Comparison of ENCODE assay signal across 19 cellular contexts in the genomic region with DNA sequence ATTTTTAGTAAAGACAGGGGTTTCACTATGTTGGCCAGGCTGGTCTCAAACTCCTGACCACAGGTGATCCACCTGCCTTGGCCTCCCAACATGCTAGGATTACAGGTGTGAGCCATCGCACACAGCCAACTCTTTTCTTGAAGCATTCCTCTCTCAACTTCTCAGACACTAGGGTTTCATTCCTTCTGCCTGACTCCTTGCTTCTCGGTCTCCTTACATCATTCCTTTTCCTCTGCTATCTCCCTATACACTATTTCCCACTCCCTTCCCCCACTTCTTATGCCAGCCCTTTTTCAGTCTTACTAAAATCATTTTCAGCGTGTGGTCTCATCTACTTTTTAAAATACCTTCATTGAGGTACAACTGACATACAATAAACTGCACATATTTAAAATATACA. TPM values are rescaled to one million over a fixed set of nuclear protein-coding genes. Genes with fewer than 3 reads are reported as not detected.
A peak's percentile ranks its signal among the peaks of the same experiment; 100 is the strongest.
DNase-seq lines count a peak whose midpoint lies in the region; ATAC-seq and TF ChIP-seq lines count a peak whose summit lies in the region.
"Had no signal": no experiment of that assay in that cellular context is flagged by ENCODE, and none has a peak within 500 bp of the region (broad histone marks: within the 10 kb centered on the region; RNA-seq: fewer than 3 reads in every experiment).

No MANE protein-coding gene starts in this region.

- ATAC-seq in GM21447 (IDR thresholded peaks at IDR 0.05; ENCODE audit: unreplicated experiment), result no peak
- ATAC-seq: heart right ventricle had no signal

- H3K4me3 Mint-ChIP-seq in T-helper 2 cell treated with Interferon-gamma antibody and Interleukin-4, amounts not matched to agents 5 μg/mL and 100 μg/mL, for 36 hours, result peak overlapping the region; percentile 98
- no peak overlapping the region for H3K4me3 Mint-ChIP-seq in activated T-helper 1 cell treated with anti-CD3 and anti-CD28 coated beads, Interleukin-12 subunit alpha, Interleukin-12 subunit beta, Interleukin-2, Interleukin-4 antibody, amounts not matched to agents 30 ng/mL and 10 ng/mL and 1 ng/mL, durations not matched to agents 14 hours and 24 hours and 36 hours
- H3K4me3 Mint-ChIP-seq in mesothelial cell of epicardium, result no peak overlapping the region
- H3K4me3 Mint-ChIP-seq: activated B cell treated with CpG ODN at 0.5 μM for 24 hours had no signal

- intact Hi-C loops in activated T-helper 1 cell treated with anti-CD3 and anti-CD28 coated beads, Interleukin-12 subunit alpha, Interleukin-12 subunit beta, Interleukin-2, Interleukin-4 antibody, amounts not matched to agents 30 ng/mL and 10 ng/mL and 1 ng/mL, durations not matched to agents 14 hours and 24 hours and 36 hours (cut with micrococcal nuclease), result no loop called here

- TF ChIP-seq CTCF in mesothelial cell of epicardium (IDR thresholded peaks at IDR 0.05; ENCODE audit: unreplicated experiment), result no peak

- H3K36me3 Mint-ChIP-seq in T-helper 2 cell treated with Interferon-gamma antibody and Interleukin-4, amounts not matched to agents 5 μg/mL and 100 μg/mL, for 36 hours (ENCODE audit: low read depth), result peaks cover 83% of the 10 kb centered on the region
- peaks cover 55% of the 10 kb centered on the region for H3K36me3 Mint-ChIP-seq in activated T-helper 1 cell treated with anti-CD3 and anti-CD28 coated beads, Interleukin-12 subunit alpha, Interleukin-12 subunit beta, Interleukin-2, Interleukin-4 antibody, amounts not matched to agents 30 ng/mL and 10 ng/mL and 1 ng/mL, durations not matched to agents 14 hours and 24 hours and 36 hours (ENCODE audit: low read depth)
- H3K36me3 Mint-ChIP-seq in mesothelial cell of epicardium, result peaks cover 25% of the 10 kb centered on the region

- no peak for DNase-seq in T-helper 2 cell treated with Interferon-gamma antibody and Interleukin-4, amounts not matched to agents 5 μg/mL and 100 μg/mL, for 36 hours (ENCODE audit: low spot score)
- no peak for DNase-seq in T-helper 2 cell
- DNase-seq in ELR (ENCODE audit: low read depth), result peak; percentile 28
- no peak for DNase-seq in activated T-helper 1 cell treated with anti-CD3 and anti-CD28 coated beads, Interleukin-12 subunit alpha, Interleukin-12 subunit beta, Interleukin-2, Interleukin-4 antibody, amounts not matched to agents 30 ng/mL and 10 ng/mL and 1 ng/mL, durations not matched to agents 14 hours and 24 hours and 36 hours (ENCODE audit: low spot score)
- DNase-seq in mesothelial cell of epicardium (ENCODE audit: low spot score in 2 of 2, unreplicated experiment in 2 of 2), result no peak
- DNase-seq in NCI-H2196 treated with DMSO at 0.1 percent for 48 hours (lab: John Stamatoyannopoulos, UW; ENCODE audit: unreplicated experiment), result no peak
- no peak for DNase-seq in NCI-H1048 (lab: John Stamatoyannopoulos, UW)
- DNase-seq: 8988T; activated B cell treated with CpG ODN at 0.5 μM for 24 hours; amniotic stem cell; C1 segment of cervical spinal cord; heart right ventricle; mammary epithelial cell; MG63; NCI-H1694 treated with DMSO at 0.1 percent for 48 hours; NCI-H446 treated with DMSO at 0.1 percent for 48 hours; stimulated activated CD4-positive, alpha-beta T cell treated with anti-CD3 and anti-CD28 coated beads, Interleukin-15, amount 100 ng/mL, for 24 hours; stimulated activated naive CD4-positive, alpha-beta T cell treated with Interleukin-2 at 50 U/mL for 16 hours had no signal

- H3K4me1 Mint-ChIP-seq in T-helper 2 cell treated with Interferon-gamma antibody and Interleukin-4, amounts not matched to agents 5 μg/mL and 100 μg/mL, for 36 hours (ENCODE audit: low read depth), result peaks cover 47% of the 10 kb centered on the region
- peaks cover 70% of the 10 kb centered on the region for H3K4me1 Mint-ChIP-seq in activated T-helper 1 cell treated with anti-CD3 and anti-CD28 coated beads, Interleukin-12 subunit alpha, Interleukin-12 subunit beta, Interleukin-2, Interleukin-4 antibody, amounts not matched to agents 30 ng/mL and 10 ng/mL and 1 ng/mL, durations not matched to agents 14 hours and 24 hours and 36 hours (ENCODE audit: low read depth)
- peaks cover 23% of the 10 kb centered on the region for H3K4me1 Mint-ChIP-seq in mesothelial cell of epicardium

- H3K27me3 Mint-ChIP-seq in T-helper 2 cell treated with Interferon-gamma antibody and Interleukin-4, amounts not matched to agents 5 μg/mL and 100 μg/mL, for 36 hours (ENCODE audit: low read depth), result no peaks in the 10 kb centered on the region
- no peaks in the 10 kb centered on the region for H3K27me3 Mint-ChIP-seq in activated T-helper 1 cell treated with anti-CD3 and anti-CD28 coated beads, Interleukin-12 subunit alpha, Interleukin-12 subunit beta, Interleukin-2, Interleukin-4 antibody, amounts not matched to agents 30 ng/mL and 10 ng/mL and 1 ng/mL, durations not matched to agents 14 hours and 24 hours and 36 hours (ENCODE audit: insufficient read depth)
- H3K27me3 Mint-ChIP-seq in mesothelial cell of epicardium (ENCODE audit: low read depth), result no peaks in the 10 kb centered on the region
- H3K27me3 Mint-ChIP-seq: activated B cell treated with CpG ODN at 0.5 μM for 24 hours had no signal

- H3K27ac Mint-ChIP-seq in T-helper 2 cell treated with Interferon-gamma antibody and Interleukin-4, amounts not matched to agents 5 μg/mL and 100 μg/mL, for 36 hours, result peak overlapping the region; percentile 32
- peak overlapping the region; percentile 68 for H3K27ac Mint-ChIP-seq in activated T-helper 1 cell treated with anti-CD3 and anti-CD28 coated beads, Interleukin-12 subunit alpha, Interleukin-12 subunit beta, Interleukin-2, Interleukin-4 antibody, amounts not matched to agents 30 ng/mL and 10 ng/mL and 1 ng/mL, durations not matched to agents 14 hours and 24 hours and 36 hours
- peak overlapping the region; percentile 7 for H3K27ac Mint-ChIP-seq in mesothelial cell of epicardium
- H3K27ac Mint-ChIP-seq: activated B cell treated with CpG ODN at 0.5 μM for 24 hours had no signal

- H3K9me3 Mint-ChIP-seq in T-helper 2 cell treated with Interferon-gamma antibody and Interleukin-4, amounts not matched to agents 5 μg/mL and 100 μg/mL, for 36 hours, result no peaks in the 10 kb centered on the region
- H3K9me3 Mint-ChIP-seq in activated T-helper 1 cell treated with anti-CD3 and anti-CD28 coated beads, Interleukin-12 subunit alpha, Interleukin-12 subunit beta, Interleukin-2, Interleukin-4 antibody, amounts not matched to agents 30 ng/mL and 10 ng/mL and 1 ng/mL, durations not matched to agents 14 hours and 24 hours and 36 hours, result no peaks in the 10 kb centered on the region
- H3K9me3 Mint-ChIP-seq in mesothelial cell of epicardium, result no peaks in the 10 kb centered on the region
- H3K9me3 Mint-ChIP-seq: activated B cell treated with CpG ODN at 0.5 μM for 24 hours had no signal

RNA-seq across cellular contexts. Expression of a gene that starts 6.1 kb away (rescaled TPM):
- total RNA-seq in activated T-helper 1 cell treated with anti-CD3 and anti-CD28 coated beads, Interleukin-12 subunit alpha, Interleukin-12 subunit beta, Interleukin-2, Interleukin-4 antibody, amounts not matched to agents 30 ng/mL and 10 ng/mL and 1 ng/mL, durations not matched to agents 14 hours and 24 hours and 36 hours, result 55.1 and 61.0 TPM in 2 replicates
- 47.6 to 54.5 TPM (median 53.0 TPM) in 3 replicates for total RNA-seq in mesothelial cell of epicardium

Comparison
In these comparisons a context has a peak if more than half of its experiments do, and no peak if none do; other contexts are left out.
1. H3K27ac Mint-ChIP-seq: peak in every context shown above with its lines; median percentile 68 in activated T-helper 1 cell treated with anti-CD3 and anti-CD28 coated beads, Interleukin-12 subunit alpha, Interleukin-12 subunit beta, Interleukin-2, Interleukin-4 antibody, amounts not matched to agents 30 ng/mL and 10 ng/mL and 1 ng/mL, durations not matched to agents 14 hours and 24 hours and 36 hours; 32 in T-helper 2 cell treated with Interferon-gamma antibody and Interleukin-4, amounts not matched to agents 5 μg/mL and 100 μg/mL, for 36 hours; 7 in mesothelial cell of epicardium.